In the genomic region with DNA sequence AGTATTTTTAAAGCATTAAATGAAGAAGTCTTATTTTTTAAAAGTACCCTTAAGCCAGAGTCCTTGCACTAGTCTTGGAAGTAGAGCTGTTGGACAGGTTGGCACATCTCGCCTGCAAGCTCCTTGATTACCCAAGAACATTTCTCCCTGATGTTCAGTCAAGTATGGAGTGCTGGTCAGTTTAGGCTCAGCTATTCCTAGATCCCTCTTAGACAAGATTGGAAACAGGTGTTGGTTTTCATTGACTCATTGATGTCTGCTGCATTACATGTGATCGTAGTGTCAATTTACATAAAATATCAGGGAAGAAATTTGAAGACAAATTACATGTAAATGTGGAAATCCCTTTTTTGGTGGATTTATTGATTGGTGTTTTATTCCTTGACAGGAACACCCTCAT, we compare ENCODE assay signal across 17 cellular contexts.
"Had no signal": no experiment of that assay in that cellular context is flagged by ENCODE, and none has a peak within 500 bp of the region (broad histone marks: within the 10 kb centered on the region; RNA-seq: fewer than 3 reads in every experiment).

No MANE protein-coding gene starts in this region.

- ATAC-seq: gastrocnemius medialis; left lobe of liver; naive thymus-derived CD8-positive, alpha-beta T cell; sciatic nerve; stimulated activated effector memory CD8-positive, alpha-beta T cell treated with anti-CD3 and anti-CD28 coated beads, Interleukin-12 subunit alpha, Interleukin-12 subunit beta, amount 100 ng/mL, for 72 hours had no signal

- DNase-seq: dorsolateral prefrontal cortex; effector CD4-positive, alpha-beta T cell; gastrocnemius medialis; head of caudate nucleus; kidney; mesenchymal stem cell; naive thymus-derived CD8-positive, alpha-beta T cell; nephron progenitor cell; nucleus accumbens; stimulated activated CD4-positive, alpha-beta T cell treated with anti-CD3 and anti-CD28 coated beads, Interleukin-2, amount 100 ng/mL, for 24 hours; stimulated activated CD4-positive, alpha-beta T cell treated with anti-CD3 and anti-CD28 coated beads, Interleukin-4, amount 100 ng/mL, for 24 hours; stimulated activated naive CD4-positive, alpha-beta T cell treated with Interleukin-2 at 50 U/mL for 16 hours; stomach; upper lobe of left lung had no signal
